8 cellular contexts compared by ENCODE assay signal in genomic region chr7:139776486-139777303, GRCh38. TPM values are rescaled to one million over a fixed set of nuclear protein-coding genes. Genes with fewer than 3 reads are reported as not detected.
A peak's percentile ranks its signal among the peaks of the same experiment; 100 is the strongest.
DNase-seq lines count a peak whose midpoint lies in the region; ATAC-seq and TF ChIP-seq lines count a peak whose summit lies in the region.

No MANE protein-coding gene starts in this region.

- no TSS peak for BruUV-seq in Calu3 (replicated peaks; lab: Mats Ljungman, UMichigan)

- intact Hi-C loops in Calu3 (cut with micrococcal nuclease; ENCODE audit: unreplicated experiment) (loop anchor here (1.0 to 5.0 kb wide), 4 partner anchors 44 to 226 kb away; no protein-coding TSS in a partner anchor), breast epithelium (cut with DNase I; ENCODE audit: low total_unique reads) (loop anchor here (1.0 kb wide), 1 partner anchor 126 kb away; no protein-coding TSS in a partner anchor)

- no peaks in the 10 kb centered on the region for H3K27me3 ChIP-seq in breast epithelium
- H3K27me3 ChIP-seq in skeletal muscle tissue (ENCODE audit: control insufficient read depth in 3 of 3, insufficient read depth in 3 of 3, low read length in 3 of 3): peaks cover 0 to 2% (median 0%) of the 10 kb centered on the region in 3 donors

- H3K27ac ChIP-seq in breast epithelium (peak overlapping the region; percentile 96 to 99), skeletal muscle tissue (ENCODE audit: low read depth, low read length) (peak overlapping the region; percentile 81)

- peak overlapping the region; percentile 95 for H3K4me3 Mint-ChIP-seq in Calu3 (ENCODE audit: low read depth, unreplicated experiment)

- CTCF ChIA-PET in Calu3 (lab: Charles Lee): interaction anchor here (1.0 kb wide), 1 partner anchor 21 kb away, joined by 3 read pairs; no protein-coding TSS in a partner anchor

- peaks cover 19% of the 10 kb centered on the region for H3K27me3 Mint-ChIP-seq in Calu3 (ENCODE audit: unreplicated experiment)

- H3K36me3 ChIP-seq in breast epithelium (no peaks in the 10 kb centered on the region), skeletal muscle tissue (ENCODE audit: control insufficient read depth in 3 of 3, insufficient read depth in 3 of 3, low read length in 3 of 3) (no peaks in the 10 kb centered on the region)

- H3K36me3 Mint-ChIP-seq in Calu3 (ENCODE audit: insufficient read depth, unreplicated experiment): peaks cover 25% of the 10 kb centered on the region

- DNase-seq in Calu3: peak; percentile 18
- peak; percentile 40 for DNase-seq in HK-2 (ENCODE audit: unreplicated experiment)
- peak; percentile 34 for DNase-seq in SK-N-DZ (ENCODE audit: low spot score)
- DNase-seq in breast epithelium (ENCODE audit: low spot score in 2 of 2): no peak
- peak; percentile 77 for DNase-seq in inferior parietal cortex (ENCODE audit: extremely low spot score)

- ATAC-seq in GM21515 (IDR thresholded peaks at IDR 0.05; ENCODE audit: unreplicated experiment) (no peak), HG02763 (IDR thresholded peaks at IDR 0.05; ENCODE audit: unreplicated experiment) (no peak)

- H3K4me1 ChIP-seq in breast epithelium (peaks cover 0 to 7% of the 10 kb centered on the region in 2 donors), skeletal muscle tissue (ENCODE audit: control insufficient read depth in 3 of 3, insufficient read depth in 3 of 3, low read length in 3 of 3) (peaks cover 17 to 25% (median 17%) of the 10 kb centered on the region in 3 donors)

- H3K4me3 ChIP-seq in breast epithelium: peak overlapping the region; percentile 84 to 89 (median 84)
- H3K4me3 ChIP-seq in skeletal muscle tissue (ENCODE audit: low read length in 3 of 3): peak overlapping the region; percentile 84 to 95 (median 86)

- H3K9me3 Mint-ChIP-seq in Calu3 (ENCODE audit: low read depth, unreplicated experiment): no peaks in the 10 kb centered on the region

- TF ChIP-seq CTCF in Calu3 (IDR thresholded peaks at IDR 0.05; ENCODE audit: unreplicated experiment): no peak
- TF ChIP-seq CTCF in breast epithelium (IDR thresholded peaks at IDR 0.05): no peak

- H3K9ac ChIP-seq in skeletal muscle tissue (ENCODE audit: low read depth in 1 of 3, low read length in 3 of 3): peak overlapping the region; percentile 88 to 95 (median 90)

- TF ChIP-seq POLR2A in breast epithelium (IDR thresholded peaks at IDR 0.05): no peak

- H3K27ac Mint-ChIP-seq in Calu3 (ENCODE audit: unreplicated experiment): peak overlapping the region; percentile 84

- peaks cover 37% of the 10 kb centered on the region for H3K4me1 Mint-ChIP-seq in Calu3 (ENCODE audit: low read depth, unreplicated experiment)

- no peaks in the 10 kb centered on the region for H3K9me3 ChIP-seq in breast epithelium
- no peaks in the 10 kb centered on the region for H3K9me3 ChIP-seq in skeletal muscle tissue (ENCODE audit: control insufficient read depth in 3 of 3, low read length in 3 of 3)

RNA-seq across cellular contexts. Expression of gene HIPK2, which starts 1.1 kb away (rescaled TPM):
- total RNA-seq in Calu3 (2022) (30.9 and 33.4 TPM in 2 replicates), breast epithelium (10 to 100 TPM; 26.4 to 31.8 (median 31.1) TPM), skeletal muscle tissue (5.7 TPM)
- polyA plus RNA-seq in SK-N-DZ (2014; cell fraction: cytosol; rRNA removed): 6.5 and 7.1 TPM in 2 replicates
- 3.4 and 6.1 TPM in 2 replicates for polyA plus RNA-seq in SK-N-DZ (2014; cell fraction: nucleus; rRNA removed)

RNA-seq across cellular contexts. Expression of gene TBXAS1, which starts 52.4 kb away (rescaled TPM):
- 31.2 and 33.0 TPM in 2 replicates for total RNA-seq in Calu3 (2022)
- 2.3 and 9.7 TPM in 2 replicates for polyA plus RNA-seq in SK-N-DZ (2014; cell fraction: cytosol; rRNA removed)
- 2.9 and 9.0 TPM in 2 replicates for polyA plus RNA-seq in SK-N-DZ (2014; cell fraction: nucleus; rRNA removed)
- 10 to 100 TPM; 17.7 to 59.8 (median 17.9) TPM for total RNA-seq in breast epithelium
- 9.9 TPM for total RNA-seq in skeletal muscle tissue

Comparison
In these comparisons a context has a peak if more than half of its experiments do, and no peak if none do; other contexts are left out.
1. DNase-seq: peak in Calu3 (single experiment), HK-2 (single experiment), SK-N-DZ (single experiment) and inferior parietal cortex (single experiment); none in breast epithelium (0 of 2).